Comparison of ENCODE assay signal across 19 cellular contexts in the genomic region with DNA sequence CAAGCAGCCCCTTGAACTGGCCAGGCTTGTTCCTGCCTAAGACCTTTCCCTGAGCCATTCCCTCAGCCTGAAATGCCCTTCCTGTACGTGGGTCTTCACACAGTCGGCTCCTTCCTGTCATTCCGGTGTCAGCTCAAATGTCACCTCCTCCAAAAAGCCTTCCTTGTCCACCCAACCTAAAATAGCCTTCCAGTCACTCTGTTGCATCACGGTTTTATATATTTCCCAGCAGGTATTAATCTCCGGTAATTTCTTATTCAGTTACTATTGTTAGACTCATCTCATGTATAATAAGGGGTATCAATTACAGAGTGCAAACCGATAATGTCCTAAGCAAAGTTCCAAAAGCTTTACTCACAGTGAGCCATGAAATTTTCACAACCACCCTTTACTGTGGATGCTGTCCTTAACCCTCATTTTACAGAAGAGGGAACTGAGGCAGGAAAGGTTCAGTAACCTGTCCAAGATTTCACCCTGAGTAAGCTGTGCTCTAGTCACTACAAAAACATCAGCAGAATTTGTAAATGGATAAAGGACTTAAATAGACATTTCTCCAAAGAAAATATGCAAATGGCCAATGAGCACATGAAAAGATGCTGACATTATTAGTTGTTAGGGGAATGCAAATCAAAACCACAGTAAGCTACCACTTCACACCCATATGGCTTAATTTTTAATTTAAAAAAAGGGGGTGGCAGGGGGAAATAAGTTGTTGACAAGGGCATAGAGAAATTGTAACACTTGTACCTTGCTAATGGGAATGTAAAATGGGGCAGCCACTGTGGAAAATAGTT. TPM values are rescaled to one million over a fixed set of nuclear protein-coding genes. Genes with fewer than 3 reads are reported as not detected.
DNase-seq lines count a peak whose midpoint lies in the region; ATAC-seq and TF ChIP-seq lines count a peak whose summit lies in the region.
"Had no signal": no experiment of that assay in that cellular context is flagged by ENCODE, and none has a peak within 500 bp of the region (broad histone marks: within the 10 kb centered on the region; RNA-seq: fewer than 3 reads in every experiment).

No MANE protein-coding gene starts in this region.

- H3K4me1 ChIP-seq in SK-N-SH (ENCODE audit: control insufficient read depth in 1 of 2, insufficient read depth in 2 of 2, low read depth in 1 of 2, low read length in 1 of 2) = peaks cover 5 to 12% of the 10 kb centered on the region in 2 experiments; a peak in 2 of 4 replicates
- peaks cover 77% of the 10 kb centered on the region for H3K4me1 ChIP-seq in Loucy (ENCODE audit: insufficient read depth, low read length, poor library complexity, severe bottlenecking)
- H3K4me1 ChIP-seq in GM23248 (ENCODE audit: insufficient read depth) = peaks cover 24% of the 10 kb centered on the region
- H3K4me1 ChIP-seq: SJCRH30 had no signal

- WGBS in SK-N-SH (ENCODE audit: low lambda C conversion rate) = 48% methylated on average over 6 of the region's 6 CpGs
- 58 to 78% methylated on average over 6 of the region's 6 CpGs for WGBS in GM23248 (ENCODE audit: low coverage in 1 of 2, low lambda C conversion rate in 2 of 2, missing lambda C conversion rate in 2 of 2), 2 experiments

- no peak for DNase-seq in SK-N-SH
- DNase-seq in coronary artery (ENCODE audit: low spot score) = peak; percentile 35
- peak; percentile 24 for DNase-seq in renal cortical epithelial cell (ENCODE audit: low read depth)
- no peak for DNase-seq in NCI-H82 treated with DMSO at 0.1 percent for 48 hours (lab: John Stamatoyannopoulos, UW; ENCODE audit: unreplicated experiment)
- no peak for DNase-seq in GM23248
- no peak for DNase-seq in posterior vena cava (ENCODE audit: low spot score)
- DNase-seq: COR-L47; KG1; NCI-H1048; NCI-H1694; NCI-H510A treated with DMSO at 0.1 percent for 48 hours; NK-92 treated with Interleukin-12 subunit alpha and Interleukin-12 subunit beta, amount 100 ng/mL, for 24 hours; SJCRH30; SW 1271 had no signal

- H3F3A ChIP-seq in SK-N-SH (replicated peaks; ENCODE audit: insufficient read depth) = peaks cover 7% of the 10 kb centered on the region
- peaks cover 30% of the 10 kb centered on the region for H3F3A ChIP-seq in Loucy (ENCODE audit: low read depth)
- H3F3A ChIP-seq in GM23248 (ENCODE audit: insufficient read depth) = peaks cover 10% of the 10 kb centered on the region

- H3K4me3 ChIP-seq in SK-N-SH (ENCODE audit: low read depth in 2 of 2, low read length in 1 of 2) = no peak overlapping the region
- H3K4me3 ChIP-seq in Loucy (ENCODE audit: low read length, poor library complexity, severe bottlenecking) = no peak overlapping the region
- H3K4me3 ChIP-seq in coronary artery = no peak overlapping the region
- no peak overlapping the region for H3K4me3 ChIP-seq in GM23248
- H3K4me3 ChIP-seq: SJCRH30 had no signal

- H3K4me2 ChIP-seq in SK-N-SH (no peak overlapping the region), Loucy (ENCODE audit: low read depth, low read length, poor library complexity, severe bottlenecking) (no peak overlapping the region), GM23248 (ENCODE audit: unreplicated experiment) (no peak overlapping the region)

- H3K9me3 ChIP-seq in SK-N-SH (no peaks in the 10 kb centered on the region), Loucy (ENCODE audit: insufficient read depth, low read depth, low read length) (no peaks in the 10 kb centered on the region), GM23248 (ENCODE audit: low read depth) (no peaks in the 10 kb centered on the region)
- H3K9me3 ChIP-seq: SJCRH30 had no signal

- H2AFZ ChIP-seq in SK-N-SH (ENCODE audit: low read depth) (no peak overlapping the region), Loucy (ENCODE audit: low read length) (no peak overlapping the region), GM23248 (no peak overlapping the region)

- no peak for TF ChIP-seq RAD21 in SK-N-SH (IDR thresholded peaks at IDR 0.05; ENCODE audit: low read length)

- no peak for TF ChIP-seq CTCF in SK-N-SH (IDR thresholded peaks at IDR 0.05)
- no peak for TF ChIP-seq CTCF in Loucy (conservative IDR thresholded peaks at IDR 0.05; ENCODE audit: low read length)
- no peak for TF ChIP-seq CTCF in coronary artery (IDR thresholded peaks at IDR 0.05)

- no peaks in the 10 kb centered on the region for H3K79me2 ChIP-seq in SK-N-SH (ENCODE audit: insufficient read depth)
- no peaks in the 10 kb centered on the region for H3K79me2 ChIP-seq in Loucy (ENCODE audit: insufficient read depth, low read length)
- no peaks in the 10 kb centered on the region for H3K79me2 ChIP-seq in GM23248 (ENCODE audit: insufficient read depth)

- in situ Hi-C loops in GM23248 (cut with MboI) = no loop called here

- POLR2A ChIA-PET in SK-N-SH (lab: Yijun Ruan, JAX) = no interaction called here

- no peak overlapping the region for H3K9ac ChIP-seq in SK-N-SH
- H3K9ac ChIP-seq in Loucy (ENCODE audit: low read depth, low read length, poor library complexity, severe bottlenecking) = peak overlapping the region; percentile 97
- H3K9ac ChIP-seq in GM23248 = no peak overlapping the region

- no peak for ATAC-seq in SK-N-SH treated with all-trans-retinoic acid at 6 μM for 48 hours
- ATAC-seq: HCT116 had no signal

- H3K36me3 ChIP-seq in SK-N-SH (replicated peaks in 1 of 2; ENCODE audit: control insufficient read depth in 1 of 2, insufficient read depth in 2 of 2, low read length in 1 of 2) (no peaks in the 10 kb centered on the region), Loucy (ENCODE audit: insufficient read depth, low read length) (no peaks in the 10 kb centered on the region), GM23248 (ENCODE audit: low read depth) (no peaks in the 10 kb centered on the region)
- H3K36me3 ChIP-seq: SJCRH30 had no signal

- CTCF ChIA-PET in SK-N-SH (lab: Yijun Ruan, JAX) = interaction anchor here (0.7 to 4.9 kb wide), 10 partner anchors 11 to 282 kb away, joined by 3 to 63 read pairs (median 8); partner anchors contain the start of gene NOG

- H3K27me3 ChIP-seq in SK-N-SH (ENCODE audit: insufficient read depth) = no peaks in the 10 kb centered on the region
- no peaks in the 10 kb centered on the region for H3K27me3 ChIP-seq in Loucy (ENCODE audit: insufficient read depth, low read length, poor library complexity, severe bottlenecking)
- H3K27me3 ChIP-seq in GM23248 (replicated peaks; ENCODE audit: insufficient read depth) = no peaks in the 10 kb centered on the region
- H3K27me3 ChIP-seq: SJCRH30 had no signal

- H3K27ac ChIP-seq in SK-N-SH (ENCODE audit: low read depth in 2 of 2, low read length in 1 of 2) (no peak overlapping the region), coronary artery (no peak overlapping the region), GM23248 (no peak overlapping the region)
- H3K27ac ChIP-seq: C4-2B, RWPE1, SJCRH30 had no signal

- TF ChIP-seq EP300 in SK-N-SH (IDR thresholded peaks at IDR 0.05; ENCODE audit: borderline replicate concordance in 1 of 2, low read depth in 1 of 2, low read length in 1 of 2) = no peak

- H3K9me2 ChIP-seq in SK-N-SH (no peaks in the 10 kb centered on the region), Loucy (replicated peaks; ENCODE audit: low read depth, low read length) (no peaks in the 10 kb centered on the region), GM23248 (ENCODE audit: insufficient read depth) (no peaks in the 10 kb centered on the region)

- H4K20me1 ChIP-seq in SK-N-SH (ENCODE audit: insufficient read depth) = no peaks in the 10 kb centered on the region
- H4K20me1 ChIP-seq in Loucy (ENCODE audit: insufficient read depth, low read length, poor library complexity, severe bottlenecking) = no peaks in the 10 kb centered on the region
- H4K20me1 ChIP-seq in GM23248 (ENCODE audit: insufficient read depth) = no peaks in the 10 kb centered on the region

- intact Hi-C loops in posterior vena cava (cut with DNase I) = no loop called here

TF ChIP-seq in SK-N-SH, 30 proteins besides CTCF, POLR2A, EP300 and RAD21:
- no peak for TF ChIP-seq TEAD4 (IDR thresholded peaks at IDR 0.05; ENCODE audit: borderline replicate concordance, insufficient read depth)
- peak; percentile 76 for TF ChIP-seq RFX5 (IDR thresholded peaks at IDR 0.05; ENCODE audit: low read length)
- no peak for TF ChIP-seq GABPA (IDR thresholded peaks at IDR 0.05; ENCODE audit: low read depth)

TF ChIP-seq in SK-N-SH treated with all-trans-retinoic acid at 6 μM for 48 hours, 23 proteins besides CTCF, POLR2A, EP300 and RAD21 (continues in another document):
- TF ChIP-seq, protein P1, sequence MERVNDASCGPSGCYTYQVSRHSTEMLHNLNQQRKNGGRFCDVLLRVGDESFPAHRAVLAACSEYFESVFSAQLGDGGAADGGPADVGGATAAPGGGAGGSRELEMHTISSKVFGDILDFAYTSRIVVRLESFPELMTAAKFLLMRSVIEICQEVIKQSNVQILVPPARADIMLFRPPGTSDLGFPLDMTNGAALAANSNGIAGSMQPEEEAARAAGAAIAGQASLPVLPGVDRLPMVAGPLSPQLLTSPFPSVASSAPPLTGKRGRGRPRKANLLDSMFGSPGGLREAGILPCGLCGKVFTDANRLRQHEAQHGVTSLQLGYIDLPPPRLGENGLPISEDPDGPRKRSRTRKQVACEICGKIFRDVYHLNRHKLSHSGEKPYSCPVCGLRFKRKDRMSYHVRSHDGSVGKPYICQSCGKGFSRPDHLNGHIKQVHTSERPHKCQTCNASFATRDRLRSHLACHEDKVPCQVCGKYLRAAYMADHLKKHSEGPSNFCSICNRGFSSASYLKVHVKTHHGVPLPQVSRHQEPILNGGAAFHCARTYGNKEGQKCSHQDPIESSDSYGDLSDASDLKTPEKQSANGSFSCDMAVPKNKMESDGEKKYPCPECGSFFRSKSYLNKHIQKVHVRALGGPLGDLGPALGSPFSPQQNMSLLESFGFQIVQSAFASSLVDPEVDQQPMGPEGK (CRISPR knock-in tag; IDR thresholded peaks at IDR 0.05; ENCODE audit: borderline replicate concordance) = no peak

RNA-seq across cellular contexts. Expression of gene C17orf67, which starts 51.6 kb away (rescaled TPM):
- polyA plus RNA-seq in SK-N-SH (2012; rRNA removed) (1.6 and 1.7 TPM in 2 replicates), GM23248 (2016; fragmentation: Nextera tagmentation; extraction: Ambion mirVana) (1.2 TPM in 2 replicates)
- polyA plus RNA-seq in SK-N-SH (2012; cell fraction: cytosol; rRNA removed) = 1.6 and 1.9 TPM in 2 replicates
- 3.7 and 5.1 TPM in 2 replicates for polyA plus RNA-seq in SK-N-SH (2012; cell fraction: nucleus; rRNA removed)
- total RNA-seq in renal cortical epithelial cell (0.30 and 0.35 TPM in 2 replicates), posterior vena cava (1 to 10 TPM; 2.1 to 2.7 TPM)
- total RNA-seq in GM23248 (2014; rRNA removed; shearing (Covaris generic)) = 1.3 TPM in 1 of 2 replicates, not detected in the other

RNA-seq across cellular contexts. Expression of gene DGKE, which starts 51.8 kb away (rescaled TPM):
- 2.4 and 2.8 TPM in 2 replicates for polyA plus RNA-seq in SK-N-SH (2012; rRNA removed)
- 1.9 and 2.0 TPM in 2 replicates for polyA plus RNA-seq in SK-N-SH (2012; cell fraction: cytosol; rRNA removed)
- polyA plus RNA-seq in SK-N-SH (2012; cell fraction: nucleus; rRNA removed) = 13.8 and 15.7 TPM in 2 replicates
- total RNA-seq in renal cortical epithelial cell = 5.4 and 6.4 TPM in 2 replicates
- total RNA-seq in GM23248 (2014; rRNA removed; shearing (Covaris generic)) = 1.9 and 4.8 TPM in 2 replicates
- polyA plus RNA-seq in GM23248 (2016; fragmentation: Nextera tagmentation; extraction: Ambion mirVana) = 2.8 and 3.2 TPM in 2 replicates
- 1 to 10 TPM; 7.6 to 9.8 TPM for total RNA-seq in posterior vena cava

Comparison
In these comparisons a context has a peak if more than half of its experiments do, and no peak if none do; other contexts are left out.
1. DNase-seq: peak in coronary artery (single experiment) and renal cortical epithelial cell (single experiment); none in SK-N-SH (single experiment), NCI-H82 treated with DMSO at 0.1 percent for 48 hours (single experiment), GM23248 (single experiment) and posterior vena cava (single experiment).